Comparison of ENCODE assay signal across 21 cellular contexts in genomic region chr7:74461970-74462706, GRCh38. TPM values are rescaled to one million over a fixed set of nuclear protein-coding genes. Genes with fewer than 3 reads are reported as not detected.
DNase-seq lines count a peak whose midpoint lies in the region; ATAC-seq and TF ChIP-seq lines count a peak whose summit lies in the region.
"Had no signal": no experiment of that assay in that cellular context is flagged by ENCODE, and none has a peak within 500 bp of the region (broad histone marks: within the 10 kb centered on the region; RNA-seq: fewer than 3 reads in every experiment).

No MANE protein-coding gene starts in this region.

- H3K4me3 Mint-ChIP-seq in WTC11 (no peak overlapping the region), mesothelial cell of epicardium (no peak overlapping the region), type B pancreatic cell (peak overlapping the region; percentile 59)
- H3K4me3 Mint-ChIP-seq: activated CD4-positive, alpha-beta T cell treated with anti-CD3 and anti-CD28 coated beads, Interleukin-2, amount 10 ng/mL, durations not matched to agents 24 days and 14 days; stimulated activated effector memory CD8-positive, alpha-beta T cell treated with anti-CD3 and anti-CD28 coated beads, Interleukin-12 subunit alpha, Interleukin-12 subunit beta, amount 100 ng/mL, for 72 hours had no signal

- H3K27me3 Mint-ChIP-seq in WTC11 (ENCODE audit: low read depth), result no peaks in the 10 kb centered on the region
- H3K27me3 Mint-ChIP-seq in mesothelial cell of epicardium (ENCODE audit: low read depth), result no peaks in the 10 kb centered on the region
- H3K27me3 Mint-ChIP-seq in type B pancreatic cell, result no peaks in the 10 kb centered on the region
- H3K27me3 Mint-ChIP-seq: CD4-positive, CD25-positive, alpha-beta regulatory T cell had no signal

- H3K4me1 Mint-ChIP-seq in WTC11 (no peaks in the 10 kb centered on the region), mesothelial cell of epicardium (peaks cover 36% of the 10 kb centered on the region), type B pancreatic cell (ENCODE audit: unreplicated experiment) (peaks cover 27% of the 10 kb centered on the region)
- H3K4me1 Mint-ChIP-seq: stimulated activated effector memory CD8-positive, alpha-beta T cell treated with anti-CD3 and anti-CD28 coated beads, Interleukin-12 subunit alpha, Interleukin-12 subunit beta, amount 100 ng/mL, for 72 hours had no signal

- TF ChIP-seq CTCF in WTC11 (IDR thresholded peaks at IDR 0.05), result no peak
- TF ChIP-seq CTCF in mesothelial cell of epicardium (IDR thresholded peaks at IDR 0.05; ENCODE audit: unreplicated experiment), result no peak
- no peak for TF ChIP-seq CTCF in type B pancreatic cell (conservative IDR thresholded peaks at IDR 0.05)

- no peaks in the 10 kb centered on the region for H3K9me3 Mint-ChIP-seq in WTC11
- no peaks in the 10 kb centered on the region for H3K9me3 Mint-ChIP-seq in mesothelial cell of epicardium
- H3K9me3 Mint-ChIP-seq in type B pancreatic cell, result no peaks in the 10 kb centered on the region
- H3K9me3 Mint-ChIP-seq: activated CD4-positive, alpha-beta T cell treated with anti-CD3 and anti-CD28 coated beads, Interleukin-2, amount 10 ng/mL, durations not matched to agents 24 days and 14 days; stimulated activated effector memory CD8-positive, alpha-beta T cell treated with anti-CD3 and anti-CD28 coated beads, Interleukin-12 subunit alpha, Interleukin-12 subunit beta, amount 100 ng/mL, for 72 hours had no signal

- H3K27ac Mint-ChIP-seq in WTC11, result no peak overlapping the region
- peak overlapping the region; percentile 93 for H3K27ac Mint-ChIP-seq in mesothelial cell of epicardium
- H3K27ac Mint-ChIP-seq in type B pancreatic cell, result peak overlapping the region; percentile 86
- H3K27ac Mint-ChIP-seq: activated CD4-positive, alpha-beta T cell treated with anti-CD3 and anti-CD28 coated beads, Interleukin-2, amount 10 ng/mL, durations not matched to agents 24 days and 14 days; CD4-positive, CD25-positive, alpha-beta regulatory T cell; stimulated activated effector memory CD8-positive, alpha-beta T cell treated with anti-CD3 and anti-CD28 coated beads, Interleukin-12 subunit alpha, Interleukin-12 subunit beta, amount 100 ng/mL, for 72 hours had no signal

- POLR2A ChIA-PET in WTC11 (lab: Charles Lee), result no interaction called here

- ATAC-seq in HG02852 (IDR thresholded peaks at IDR 0.05; ENCODE audit: unreplicated experiment) (peak; percentile 17), WTC11 (no peak)
- ATAC-seq: SK-N-SH treated with all-trans-retinoic acid at 6 μM for 48 hours; stimulated activated effector memory CD8-positive, alpha-beta T cell treated with anti-CD3 and anti-CD28 coated beads, Interleukin-12 subunit alpha, Interleukin-12 subunit beta, amount 100 ng/mL, for 72 hours had no signal

- no peak for DNase-seq in WTC11 (ENCODE audit: low spot score)
- no peak for DNase-seq in mesothelial cell of epicardium (ENCODE audit: low spot score in 2 of 2, unreplicated experiment in 2 of 2)
- no peak for DNase-seq in type B pancreatic cell (ENCODE audit: extremely low spot score, unreplicated experiment)
- DNase-seq in NCI-H187 treated with DMSO at 0.1 percent for 48 hours (lab: John Stamatoyannopoulos, UW), result no peak
- no peak for DNase-seq in MV-4-11 (lab: John Stamatoyannopoulos, UW)
- no peak for DNase-seq in OCI-M1 (lab: John Stamatoyannopoulos, UW)
- DNase-seq: activated CD4-positive, alpha-beta T cell treated with anti-CD3 and anti-CD28 coated beads, Interleukin-2, amount 10 ng/mL, durations not matched to agents 24 days and 14 days; activated naive CD4-positive, alpha-beta T cell treated with Interleukin-2 at 50 U/mL for 16 hours; activated T-cell treated with anti-CD3 and anti-CD28 coated beads, Interleukin-2, amount 50 U/mL, for 48 hours; CD4-positive, CD25-positive, alpha-beta regulatory T cell; effector memory CD4-positive, alpha-beta T cell; glutamatergic neuron; GM23248; KG1; kidney; lower lobe of right lung; NCI-H1694 treated with DMSO at 0.1 percent for 48 hours; testis had no signal

- H3K36me3 Mint-ChIP-seq in WTC11, result no peaks in the 10 kb centered on the region
- H3K36me3 Mint-ChIP-seq in mesothelial cell of epicardium, result peaks cover 3% of the 10 kb centered on the region
- peaks cover 3% of the 10 kb centered on the region for H3K36me3 Mint-ChIP-seq in type B pancreatic cell
- H3K36me3 Mint-ChIP-seq: CD4-positive, CD25-positive, alpha-beta regulatory T cell; stimulated activated effector memory CD8-positive, alpha-beta T cell treated with anti-CD3 and anti-CD28 coated beads, Interleukin-12 subunit alpha, Interleukin-12 subunit beta, amount 100 ng/mL, for 72 hours had no signal

- CTCF ChIA-PET in WTC11 (lab: Charles Lee), result no interaction called here

TF ChIP-seq in WTC11, 78 proteins besides CTCF, POLR2A, EP300 and RAD21:
- TF ChIP-seq ZNF317 (CRISPR knock-in tag; IDR thresholded peaks at IDR 0.05; ENCODE audit: borderline replicate concordance, low read depth) (no peak), NFE2L1 (CRISPR knock-in tag; IDR thresholded peaks at IDR 0.05) (no peak), ZNF121 (CRISPR knock-in tag; IDR thresholded peaks at IDR 0.05) (peak; percentile 73; the same call in 1 of the 2 replicates), ZNF671 (CRISPR knock-in tag; IDR thresholded peaks at IDR 0.05) (no peak), ATF3 (CRISPR knock-in tag; conservative IDR thresholded peaks at IDR 0.05) (no peak)

RNA-seq across cellular contexts. Expression of gene GTF2IRD1, which starts 8.4 kb away (rescaled TPM):
- total RNA-seq in WTC11 (2021) (41.6 to 43.5 TPM (median 42.9 TPM) in 3 replicates), mesothelial cell of epicardium (73.3 to 84.0 TPM (median 80.8 TPM) in 3 replicates), type B pancreatic cell (ENCODE audit: low replicate concordance) (43.6 and 47.9 TPM in 2 replicates)
